ENCODE assay signal across 9 cellular contexts in genomic region chr1:115184260-115184950, GRCh38.
DNase-seq lines count a peak whose midpoint lies in the region; ATAC-seq and TF ChIP-seq lines count a peak whose summit lies in the region.
"Had no signal": no experiment of that assay in that cellular context is flagged by ENCODE, and none has a peak within 500 bp of the region (broad histone marks: within the 10 kb centered on the region; RNA-seq: fewer than 3 reads in every experiment).

No MANE protein-coding gene starts in this region.

- H3K4me3 Mint-ChIP-seq in HFFc6, result peak overlapping the region; percentile 74
- H3K4me3 Mint-ChIP-seq in activated naive CD8-positive, alpha-beta T cell treated with anti-CD3 and anti-CD28 coated beads for 36 hours, result no peak overlapping the region

- H3K9me3 Mint-ChIP-seq in HFFc6, result no peaks in the 10 kb centered on the region
- H3K9me3 Mint-ChIP-seq in activated naive CD8-positive, alpha-beta T cell treated with anti-CD3 and anti-CD28 coated beads for 36 hours, result no peaks in the 10 kb centered on the region

- no peaks in the 10 kb centered on the region; the same call in 1 of the 2 replicates for H3K27me3 Mint-ChIP-seq in HFFc6 (ENCODE audit: insufficient read depth)
- no peaks in the 10 kb centered on the region for H3K27me3 Mint-ChIP-seq in activated naive CD8-positive, alpha-beta T cell treated with anti-CD3 and anti-CD28 coated beads for 36 hours

- H3K4me1 Mint-ChIP-seq in HFFc6 (ENCODE audit: low read depth), result peaks cover 99% of the 10 kb centered on the region
- H3K4me1 Mint-ChIP-seq in activated naive CD8-positive, alpha-beta T cell treated with anti-CD3 and anti-CD28 coated beads for 36 hours, result peaks cover 12% of the 10 kb centered on the region

- peaks cover 25% of the 10 kb centered on the region for H3K36me3 Mint-ChIP-seq in HFFc6 (ENCODE audit: low read depth)
- H3K36me3 Mint-ChIP-seq in activated naive CD8-positive, alpha-beta T cell treated with anti-CD3 and anti-CD28 coated beads for 36 hours, result no peaks in the 10 kb centered on the region

- TF ChIP-seq CTCF in HFFc6 (IDR thresholded peaks at IDR 0.05), result peak; percentile 58

- DNase-seq in AG08395 (ENCODE audit: low spot score), result peak; percentile 10
- peak; percentile 38 for DNase-seq in HFFc6
- DNase-seq in activated naive CD8-positive, alpha-beta T cell treated with anti-CD3 and anti-CD28 coated beads for 36 hours, result peak; percentile 10
- DNase-seq in myocyte (ENCODE audit: low read depth), result peak; percentile 46
- DNase-seq in glomerular visceral epithelial cell (ENCODE audit: extremely low spot score), result no peak
- DNase-seq: activated effector memory CD4-positive, alpha-beta T cell treated with anti-CD3 and anti-CD28 coated beads, Interleukin-2, amount 50 U/mL, for 16 hours had no signal

- H3K27ac Mint-ChIP-seq in HFFc6, result peak overlapping the region; percentile 98
- H3K27ac Mint-ChIP-seq in activated naive CD8-positive, alpha-beta T cell treated with anti-CD3 and anti-CD28 coated beads for 36 hours, result peak overlapping the region; percentile 77

- no peak for ATAC-seq in HG02623 (IDR thresholded peaks at IDR 0.05; ENCODE audit: unreplicated experiment)
- ATAC-seq in GM19397 (IDR thresholded peaks at IDR 0.05; ENCODE audit: unreplicated experiment), result no peak
- ATAC-seq in GM21360 (IDR thresholded peaks at IDR 0.05; ENCODE audit: unreplicated experiment), result no peak
